ENCODE assay signal across 1 cellular context in genomic region chr6:138987643-138988468, GRCh38.
TF ChIP-seq lines count a peak whose summit lies in the region.

Gene REPS1 (minus strand): TSS chr6:138988253. CDS start chr6:138987682, 571 bp downstream.

TF ChIP-seq in H1, 55 proteins besides CTCF, POLR2A, EP300 and RAD21:
- TF ChIP-seq JUND (IDR thresholded peaks at IDR 0.05; ENCODE audit: low read length): no peak
- TF ChIP-seq ATF3 (IDR thresholded peaks at IDR 0.05; ENCODE audit: insufficient read depth, low read depth, low read length): no peak
- peak; percentile 77; the same call in 1 of the 2 replicates for TF ChIP-seq TBP (IDR thresholded peaks at IDR 0.05; ENCODE audit: low read depth, low read length)
- TF ChIP-seq SP1 (IDR thresholded peaks at IDR 0.05; ENCODE audit: low read depth, low read length): no peak
- TF ChIP-seq CBX8 (IDR thresholded peaks at IDR 0.05; ENCODE audit: borderline replicate concordance, low read depth, low read length): no peak
- TF ChIP-seq SIN3A (conservative IDR thresholded peaks at IDR 0.05 in 1 of 2, IDR thresholded peaks at IDR 0.05 in 1 of 2; ENCODE audit: low read depth in 1 of 2, low read length in 2 of 2): 0 out of 4 replicates have a peak, but pooled peaks of 1 of the 2 experiments have one; percentile 35
- 0 out of 4 replicates have a peak, but pooled peaks of 1 of the 2 experiments have one; percentile 75 for TF ChIP-seq HDAC2 (IDR thresholded peaks at IDR 0.05; ENCODE audit: borderline replicate concordance in 1 of 2, low read depth in 2 of 2, low read length in 2 of 2)
- TF ChIP-seq PHF8 (conservative IDR thresholded peaks at IDR 0.05; ENCODE audit: low read depth, low read length): peak; percentile 93
- TF ChIP-seq RBBP5 (IDR thresholded peaks at IDR 0.05; ENCODE audit: borderline replicate concordance, low read depth, low read length): peak; percentile 87; the same call in 1 of the 2 replicates
- TF ChIP-seq TAF1 (IDR thresholded peaks at IDR 0.05; ENCODE audit: low read depth, low read length): peak; percentile 90
- TF ChIP-seq, protein P1, sequence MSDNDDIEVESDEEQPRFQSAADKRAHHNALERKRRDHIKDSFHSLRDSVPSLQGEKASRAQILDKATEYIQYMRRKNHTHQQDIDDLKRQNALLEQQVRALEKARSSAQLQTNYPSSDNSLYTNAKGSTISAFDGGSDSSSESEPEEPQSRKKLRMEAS (IDR thresholded peaks at IDR 0.05): peak; percentile 58; the same call in 1 of the 2 replicates
- TF ChIP-seq POLR2AphosphoS5 (IDR thresholded peaks at IDR 0.05; ENCODE audit: low read depth, low read length): peak; percentile 65; the same call in 1 of the 2 replicates
- 0 out of 2 replicates have a peak, but pooled peaks have one; percentile 44 for TF ChIP-seq GTF2F1 (IDR thresholded peaks at IDR 0.05; ENCODE audit: borderline replicate concordance, low read depth, low read length)
- no peak for TF ChIP-seq JUN (IDR thresholded peaks at IDR 0.05; ENCODE audit: low read depth, low read length)
- TF ChIP-seq BACH1 (IDR thresholded peaks at IDR 0.05; ENCODE audit: low read length): no peak
- peak; percentile 58 for TF ChIP-seq KDM4A (IDR thresholded peaks at IDR 0.05; ENCODE audit: low read depth, low read length, severe bottlenecking)
- TF ChIP-seq KDM5A (IDR thresholded peaks at IDR 0.05; ENCODE audit: low read length): no peak
- no peak for TF ChIP-seq EGR1 (IDR thresholded peaks at IDR 0.05; ENCODE audit: borderline replicate concordance, low read depth, low read length)
- peak; percentile 97 for TF ChIP-seq ASH2L (IDR thresholded peaks at IDR 0.05; ENCODE audit: low read length)
- TF ChIP-seq, protein P2, sequence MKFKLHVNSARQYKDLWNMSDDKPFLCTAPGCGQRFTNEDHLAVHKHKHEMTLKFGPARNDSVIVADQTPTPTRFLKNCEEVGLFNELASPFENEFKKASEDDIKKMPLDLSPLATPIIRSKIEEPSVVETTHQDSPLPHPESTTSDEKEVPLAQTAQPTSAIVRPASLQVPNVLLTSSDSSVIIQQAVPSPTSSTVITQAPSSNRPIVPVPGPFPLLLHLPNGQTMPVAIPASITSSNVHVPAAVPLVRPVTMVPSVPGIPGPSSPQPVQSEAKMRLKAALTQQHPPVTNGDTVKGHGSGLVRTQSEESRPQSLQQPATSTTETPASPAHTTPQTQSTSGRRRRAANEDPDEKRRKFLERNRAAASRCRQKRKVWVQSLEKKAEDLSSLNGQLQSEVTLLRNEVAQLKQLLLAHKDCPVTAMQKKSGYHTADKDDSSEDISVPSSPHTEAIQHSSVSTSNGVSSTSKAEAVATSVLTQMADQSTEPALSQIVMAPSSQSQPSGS (IDR thresholded peaks at IDR 0.05; ENCODE audit: low read length): no peak; the same call in 1 of the 2 replicates
- TF ChIP-seq CHD1 (IDR thresholded peaks at IDR 0.05; ENCODE audit: low read depth, low read length): no peak
- TF ChIP-seq CREB1 (IDR thresholded peaks at IDR 0.05): no peak
- no peak for TF ChIP-seq SAP30 (IDR thresholded peaks at IDR 0.05; ENCODE audit: insufficient read depth, insufficient replicate concordance, low read length)
- no peak for TF ChIP-seq MAFK (IDR thresholded peaks at IDR 0.05; ENCODE audit: low read depth, low read length)
- TF ChIP-seq TCF12 (IDR thresholded peaks at IDR 0.05; ENCODE audit: low read depth, low read length): no peak
- TF ChIP-seq HDAC6 (IDR thresholded peaks at IDR 0.05; ENCODE audit: low read depth, low read length): no peak
- TF ChIP-seq SRF (IDR thresholded peaks at IDR 0.05; ENCODE audit: low read depth, low read length): no peak
- TF ChIP-seq SUZ12 (IDR thresholded peaks at IDR 0.05; ENCODE audit: low read length): no peak
- TF ChIP-seq GABPA (IDR thresholded peaks at IDR 0.05; ENCODE audit: borderline replicate concordance, insufficient read depth, low read length): no peak
- peak; percentile 42; the same call in 1 of the 2 replicates for TF ChIP-seq KDM1A (IDR thresholded peaks at IDR 0.05; ENCODE audit: borderline replicate concordance, low read length)
- TF ChIP-seq SIRT6 (IDR thresholded peaks at IDR 0.05; ENCODE audit: low read length): no peak
- TF ChIP-seq CTBP2 (IDR thresholded peaks at IDR 0.05; ENCODE audit: borderline replicate concordance, insufficient read depth, insufficient read length, low read length): peak; percentile 21
- peak; percentile 88 for TF ChIP-seq TAF7 (optimal IDR thresholded peaks at IDR 0.05; ENCODE audit: borderline replicate concordance, low read depth, low read length)
- peak; percentile 90 for TF ChIP-seq YY1 (IDR thresholded peaks at IDR 0.05; ENCODE audit: low read depth, low read length)
- TF ChIP-seq CHD2 (IDR thresholded peaks at IDR 0.05; ENCODE audit: low read length): peak; percentile 75
- no peak for TF ChIP-seq SIX5 (IDR thresholded peaks at IDR 0.05; ENCODE audit: low read depth, low read length)
- TF ChIP-seq SP4 (IDR thresholded peaks at IDR 0.05; ENCODE audit: low read length): 0 out of 2 replicates have a peak, but pooled peaks have one; percentile 25
- no peak for TF ChIP-seq NRF1 (IDR thresholded peaks at IDR 0.05; ENCODE audit: low read depth, low read length)
- TF ChIP-seq TEAD4 (IDR thresholded peaks at IDR 0.05; ENCODE audit: low read depth, low read length): peak; percentile 26; the same call in 1 of the 2 replicates
- TF ChIP-seq, protein P3, sequence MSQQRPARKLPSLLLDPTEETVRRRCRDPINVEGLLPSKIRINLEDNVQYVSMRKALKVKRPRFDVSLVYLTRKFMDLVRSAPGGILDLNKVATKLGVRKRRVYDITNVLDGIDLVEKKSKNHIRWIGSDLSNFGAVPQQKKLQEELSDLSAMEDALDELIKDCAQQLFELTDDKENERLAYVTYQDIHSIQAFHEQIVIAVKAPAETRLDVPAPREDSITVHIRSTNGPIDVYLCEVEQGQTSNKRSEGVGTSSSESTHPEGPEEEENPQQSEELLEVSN (IDR thresholded peaks at IDR 0.05): peak; percentile 13; the same call in 1 of the 2 replicates
- TF ChIP-seq BRCA1 (IDR thresholded peaks at IDR 0.05; ENCODE audit: low read depth, low read length): no peak
- TF ChIP-seq EZH2 (IDR thresholded peaks at IDR 0.05; ENCODE audit: low read depth, low read length, severe bottlenecking): no peak
